1 cellular context compared by ENCODE assay signal in the genomic region with DNA sequence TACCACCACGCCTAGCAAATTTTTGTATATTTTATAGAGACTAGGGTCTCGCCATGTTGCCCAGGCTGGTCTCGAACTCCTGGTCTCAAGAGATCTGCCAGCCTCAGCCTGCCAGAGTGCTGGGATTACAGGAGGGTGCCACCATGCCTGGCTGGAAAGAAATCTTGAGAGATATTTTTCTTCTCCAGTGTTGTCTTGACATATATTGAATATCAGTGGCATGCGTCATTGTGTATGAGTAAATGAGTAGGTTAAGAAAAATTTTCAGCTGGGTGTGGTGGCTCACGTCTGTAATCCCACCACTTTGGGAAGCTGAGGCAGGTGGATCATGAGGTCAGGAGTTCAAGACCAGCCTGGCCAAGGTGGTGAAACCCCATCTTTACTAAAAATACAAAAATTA.
TF ChIP-seq lines count a peak whose summit lies in the region.

No MANE protein-coding gene starts in this region.

TF ChIP-seq in IMR-90, 13 proteins besides CTCF, POLR2A, EP300 and RAD21:
- TF ChIP-seq NFE2L2 (IDR thresholded peaks at IDR 0.05; ENCODE audit: low read depth, low read length) = no peak
- no peak for TF ChIP-seq USF2 (IDR thresholded peaks at IDR 0.05; ENCODE audit: low read depth, low read length)
- no peak for TF ChIP-seq CHD1 (IDR thresholded peaks at IDR 0.05; ENCODE audit: low read depth, low read length)
- no peak for TF ChIP-seq RFX5 (IDR thresholded peaks at IDR 0.05; ENCODE audit: low read depth, low read length)
- no peak for TF ChIP-seq MXI1 (IDR thresholded peaks at IDR 0.05; ENCODE audit: borderline replicate concordance, low read depth, low read length)
- TF ChIP-seq, protein P1, sequence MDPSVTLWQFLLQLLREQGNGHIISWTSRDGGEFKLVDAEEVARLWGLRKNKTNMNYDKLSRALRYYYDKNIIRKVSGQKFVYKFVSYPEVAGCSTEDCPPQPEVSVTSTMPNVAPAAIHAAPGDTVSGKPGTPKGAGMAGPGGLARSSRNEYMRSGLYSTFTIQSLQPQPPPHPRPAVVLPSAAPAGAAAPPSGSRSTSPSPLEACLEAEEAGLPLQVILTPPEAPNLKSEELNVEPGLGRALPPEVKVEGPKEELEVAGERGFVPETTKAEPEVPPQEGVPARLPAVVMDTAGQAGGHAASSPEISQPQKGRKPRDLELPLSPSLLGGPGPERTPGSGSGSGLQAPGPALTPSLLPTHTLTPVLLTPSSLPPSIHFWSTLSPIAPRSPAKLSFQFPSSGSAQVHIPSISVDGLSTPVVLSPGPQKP (IDR thresholded peaks at IDR 0.05; ENCODE audit: borderline replicate concordance, low read depth, low read length) = no peak
- TF ChIP-seq MAZ (IDR thresholded peaks at IDR 0.05; ENCODE audit: borderline replicate concordance, low read depth, low read length) = no peak
- no peak for TF ChIP-seq RCOR1 (IDR thresholded peaks at IDR 0.05; ENCODE audit: insufficient replicate concordance, low read length)
- TF ChIP-seq FOS (IDR thresholded peaks at IDR 0.05; ENCODE audit: low read depth, low read length) = no peak
- TF ChIP-seq SMC3 (IDR thresholded peaks at IDR 0.05; ENCODE audit: low read depth, low read length) = no peak
- no peak for TF ChIP-seq BHLHE40 (IDR thresholded peaks at IDR 0.05; ENCODE audit: low read depth, low read length)
- no peak for TF ChIP-seq MAFK (IDR thresholded peaks at IDR 0.05; ENCODE audit: low read depth, low read length)
- no peak for TF ChIP-seq CEBPB (IDR thresholded peaks at IDR 0.05; ENCODE audit: low read depth, low read length)
TF ChIP-seq in IMR-90: peak in this region for 0.
